26 cellular contexts compared by ENCODE assay signal in the genomic region with DNA sequence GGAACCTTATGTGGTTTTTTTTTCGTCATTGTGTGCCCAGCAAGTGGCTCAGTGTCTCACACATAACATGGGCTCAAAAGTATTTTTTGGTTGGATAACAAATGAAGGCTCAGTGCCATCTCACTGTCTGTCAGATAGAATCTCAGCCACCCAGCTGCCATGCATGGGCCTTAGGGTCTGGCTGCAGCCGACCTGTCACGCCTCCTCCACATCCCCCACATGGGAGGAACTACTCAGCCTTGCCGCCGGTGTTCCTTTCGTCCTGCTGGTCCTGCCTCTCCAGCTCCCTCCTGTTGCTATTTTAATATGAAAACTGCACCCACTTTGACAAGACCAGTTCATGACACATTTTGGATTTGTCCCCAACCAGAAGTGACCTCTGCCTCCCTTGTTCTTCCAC.
"Had no signal": no experiment of that assay in that cellular context is flagged by ENCODE, and none has a peak within 500 bp of the region (broad histone marks: within the 10 kb centered on the region; RNA-seq: fewer than 3 reads in every experiment).

No MANE protein-coding gene starts in this region.

- H3K27ac ChIP-seq: brain microvascular endothelial cell, cardiac muscle cell, Peyer's patch, RWPE1, SJSA1 had no signal

- H3K27me3 Mint-ChIP-seq: T-cell had no signal

- H3K4me3 ChIP-seq: cardiac muscle cell, Peyer's patch, SJSA1 had no signal

- H3K36me3 Mint-ChIP-seq: activated naive CD4-positive, alpha-beta T cell treated with anti-CD3 and anti-CD28 coated beads, Interleukin-2, amount 10 ng/mL, durations not matched to agents 7 days and 5 days; activated naive CD8-positive, alpha-beta T cell treated with anti-CD3 and anti-CD28 coated beads for 36 hours; T-cell had no signal

- H3K27me3 ChIP-seq: brain microvascular endothelial cell, cardiac muscle cell, Peyer's patch, SJSA1 had no signal

- H3K27ac Mint-ChIP-seq: activated CD8-positive, alpha-beta T cell treated with anti-CD3 and anti-CD28 coated beads for 36 hours; activated naive CD4-positive, alpha-beta T cell treated with anti-CD3 and anti-CD28 coated beads, Interleukin-2, amount 10 ng/mL, durations not matched to agents 7 days and 5 days; activated naive CD8-positive, alpha-beta T cell treated with anti-CD3 and anti-CD28 coated beads for 36 hours; activated T-cell treated with anti-CD3 and anti-CD28 coated beads, Interleukin-2, amount 50 U/mL, for 72 hours; activated T-helper 2 cell treated with anti-CD3 and anti-CD28 coated beads, Interferon-gamma antibody, Interleukin-2, Interleukin-4, amounts not matched to agents 10 μg/mL and 5 μg/mL and 100 μg/mL, durations not matched to agents 14 hours and 24 hours and 36 hours; T-cell had no signal

- H3K9me3 Mint-ChIP-seq: activated CD8-positive, alpha-beta T cell treated with anti-CD3 and anti-CD28 coated beads for 36 hours; activated naive CD4-positive, alpha-beta T cell treated with anti-CD3 and anti-CD28 coated beads, Interleukin-2, amount 10 ng/mL, durations not matched to agents 7 days and 5 days; activated naive CD8-positive, alpha-beta T cell treated with anti-CD3 and anti-CD28 coated beads for 36 hours; activated T-cell treated with anti-CD3 and anti-CD28 coated beads, Interleukin-2, amount 50 U/mL, for 72 hours; activated T-helper 2 cell treated with anti-CD3 and anti-CD28 coated beads, Interferon-gamma antibody, Interleukin-2, Interleukin-4, amounts not matched to agents 10 μg/mL and 5 μg/mL and 100 μg/mL, durations not matched to agents 14 hours and 24 hours and 36 hours; T-cell had no signal

- H3K4me3 Mint-ChIP-seq: activated CD8-positive, alpha-beta T cell treated with anti-CD3 and anti-CD28 coated beads for 36 hours; activated naive CD4-positive, alpha-beta T cell treated with anti-CD3 and anti-CD28 coated beads, Interleukin-2, amount 10 ng/mL, durations not matched to agents 7 days and 5 days; activated naive CD8-positive, alpha-beta T cell treated with anti-CD3 and anti-CD28 coated beads for 36 hours; activated T-cell treated with anti-CD3 and anti-CD28 coated beads, Interleukin-2, amount 50 U/mL, for 72 hours; T-cell had no signal

- ATAC-seq: activated CD8-positive, alpha-beta T cell treated with anti-CD3 and anti-CD28 coated beads for 36 hours; activated T-cell treated with anti-CD3 and anti-CD28 coated beads, Interleukin-2, amount 50 U/mL, for 72 hours; T-cell had no signal

- DNase-seq: activated CD4-positive, alpha-beta T cell treated with anti-CD3 and anti-CD28 coated beads for 4 hours; activated CD8-positive, alpha-beta memory T cell treated with anti-CD3 and anti-CD28 coated beads, Interleukin-2, amount 50 U/mL, for 4 hours; activated CD8-positive, alpha-beta T cell treated with anti-CD3 and anti-CD28 coated beads for 36 hours; activated gamma-delta T cell treated with Interleukin-2 at 50 U/mL for 16 hours; activated naive CD4-positive, alpha-beta T cell treated with anti-CD3 and anti-CD28 coated beads, Interleukin-2, amount 10 ng/mL, durations not matched to agents 7 days and 5 days; activated naive CD8-positive, alpha-beta T cell treated with anti-CD3 and anti-CD28 coated beads for 36 hours; activated T-cell treated with anti-CD3 and anti-CD28 coated beads, Interleukin-2, amount 50 U/mL, for 72 hours; brain microvascular endothelial cell; Karpas-422; MM.1S; NCI-H1105; NCI-H1436; NCI-H1694 treated with DMSO at 0.1 percent for 48 hours; NCI-H2029 treated with DMSO at 0.1 percent for 48 hours; NCI-H345; NCI-H510A; NCI-H526 treated with DMSO at 0.1 percent for 48 hours; Peyer's patch; Right ventricle myocardium superior; T-cell; T-helper 2 cell; T1000 had no signal

- H3K36me3 ChIP-seq: brain microvascular endothelial cell, cardiac muscle cell, Peyer's patch, SJSA1 had no signal

- H3K4me1 ChIP-seq: Peyer's patch had no signal

- H3K4me1 Mint-ChIP-seq: activated naive CD4-positive, alpha-beta T cell treated with anti-CD3 and anti-CD28 coated beads, Interleukin-2, amount 10 ng/mL, durations not matched to agents 7 days and 5 days; activated naive CD8-positive, alpha-beta T cell treated with anti-CD3 and anti-CD28 coated beads for 36 hours; T-cell had no signal

- H3K9me3 ChIP-seq: Peyer's patch, SJSA1 had no signal
